ENCODE assay signal across 24 cellular contexts in the genomic region with DNA sequence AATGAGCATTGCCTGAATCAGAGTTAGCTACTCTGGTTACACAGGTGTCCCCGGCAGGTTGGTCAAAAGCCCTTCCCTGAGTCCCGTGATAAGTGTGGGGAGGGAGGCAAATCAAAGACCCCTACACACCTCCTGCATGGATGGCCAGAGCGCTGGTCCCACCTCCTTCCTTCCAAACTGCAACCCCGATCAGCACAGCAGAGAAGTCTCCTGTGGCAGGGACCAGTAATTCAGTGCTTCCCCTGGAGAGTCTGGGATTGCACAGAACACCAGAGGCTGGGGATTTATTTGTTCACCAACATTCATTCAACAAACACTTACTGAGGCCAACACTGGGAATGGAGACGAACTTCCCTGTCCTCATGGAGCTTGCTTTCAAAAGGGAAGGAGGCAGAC.
"Had no signal": no experiment of that assay in that cellular context is flagged by ENCODE, and none has a peak within 500 bp of the region (broad histone marks: within the 10 kb centered on the region; RNA-seq: fewer than 3 reads in every experiment).

No MANE protein-coding gene starts in this region.

- H3K4me3 ChIP-seq: coronary artery, dorsolateral prefrontal cortex, esophagus squamous epithelium, gastrocnemius medialis, heart right ventricle, left ventricle myocardium inferior, lower lobe of right lung, mucosa of descending colon had no signal

- H3K9me3 ChIP-seq: esophagus squamous epithelium, gastrocnemius medialis, lower lobe of right lung, mucosa of descending colon had no signal

- DNase-seq: dermis blood vessel endothelial cell; dorsolateral prefrontal cortex; effector CD8-positive, alpha-beta T cell; effector memory CD8-positive, alpha-beta T cell; endodermal cell; erythroblast; esophagus squamous epithelium; foreskin fibroblast; foreskin melanocyte; gastrocnemius medialis; glutamatergic neuron; heart right ventricle; hippocampal formation; kidney; kidney glomerular epithelial cell; left colon; left ventricle myocardium inferior; lower lobe of right lung; mesenchymal stem cell; mucosa of descending colon had no signal

- ATAC-seq: effector memory CD8-positive, alpha-beta T cell; esophagus mucosa; gastrocnemius medialis; heart right ventricle; left colon; left lobe of liver; lower lobe of right lung; mucosa of descending colon had no signal

- H3K27ac ChIP-seq: coronary artery, dorsolateral prefrontal cortex, epithelial cell of prostate, esophagus squamous epithelium, gastrocnemius medialis, heart right ventricle, left ventricle myocardium inferior, lower lobe of right lung had no signal

- H3K36me3 ChIP-seq: esophagus squamous epithelium, gastrocnemius medialis, heart right ventricle, left ventricle myocardium inferior, lower lobe of right lung had no signal
